2 cellular contexts compared by ENCODE assay signal in the genomic region with DNA sequence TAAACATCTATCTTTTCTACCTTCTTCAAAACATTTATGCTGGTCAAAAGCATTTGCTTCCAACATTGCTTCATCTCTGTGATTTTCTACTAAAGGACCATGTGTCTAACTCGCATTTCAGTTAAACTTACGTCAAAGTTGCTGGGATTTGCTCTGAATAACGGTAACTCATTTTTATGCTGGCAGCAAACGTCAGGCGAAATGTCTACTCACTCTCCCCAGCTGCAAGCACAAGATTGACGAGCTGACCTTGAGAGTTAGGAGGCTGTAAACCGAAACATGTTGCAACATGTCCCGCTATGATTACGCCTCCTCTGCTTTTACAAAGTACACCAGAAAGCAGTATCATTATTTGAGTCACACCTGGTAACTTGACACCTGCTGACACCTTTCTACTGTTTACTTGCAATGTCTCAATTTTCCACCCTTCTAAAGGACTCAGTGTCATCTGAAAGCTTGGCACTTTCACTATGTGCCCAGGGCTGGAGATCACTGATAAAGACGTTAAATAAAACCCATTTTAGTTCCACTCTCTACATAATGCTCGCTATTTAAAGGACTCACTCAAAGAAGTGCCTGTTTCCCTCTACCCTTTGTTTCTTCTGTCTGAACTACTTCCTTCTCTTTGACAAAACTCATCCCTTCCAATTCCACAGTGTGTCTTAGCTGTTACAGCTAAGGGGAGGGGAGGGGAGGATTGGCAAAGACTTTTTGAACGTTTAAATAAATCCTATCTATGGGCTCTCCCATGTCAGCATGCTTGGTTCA.
TF ChIP-seq lines count a peak whose summit lies in the region.

No MANE protein-coding gene starts in this region.

TF ChIP-seq in HEK293T, 16 proteins besides CTCF, POLR2A, EP300 and RAD21 (continued from another document):
- TF ChIP-seq, protein P1, sequence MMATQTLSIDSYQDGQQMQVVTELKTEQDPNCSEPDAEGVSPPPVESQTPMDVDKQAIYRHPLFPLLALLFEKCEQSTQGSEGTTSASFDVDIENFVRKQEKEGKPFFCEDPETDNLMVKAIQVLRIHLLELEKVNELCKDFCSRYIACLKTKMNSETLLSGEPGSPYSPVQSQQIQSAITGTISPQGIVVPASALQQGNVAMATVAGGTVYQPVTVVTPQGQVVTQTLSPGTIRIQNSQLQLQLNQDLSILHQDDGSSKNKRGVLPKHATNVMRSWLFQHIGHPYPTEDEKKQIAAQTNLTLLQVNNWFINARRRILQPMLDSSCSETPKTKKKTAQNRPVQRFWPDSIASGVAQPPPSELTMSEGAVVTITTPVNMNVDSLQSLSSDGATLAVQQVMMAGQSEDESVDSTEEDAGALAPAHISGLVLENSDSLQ (IDR thresholded peaks at IDR 0.05): peak; percentile 98
- TF ChIP-seq SP1 (IDR thresholded peaks at IDR 0.05): no peak
- peak; percentile 62; the same call in 1 of the 2 replicates for TF ChIP-seq ARNT (IDR thresholded peaks at IDR 0.05)
- peak; percentile 73; the same call in 1 of the 2 replicates for TF ChIP-seq LEF1 (IDR thresholded peaks at IDR 0.05; ENCODE audit: borderline replicate concordance)
- TF ChIP-seq NFRKB (IDR thresholded peaks at IDR 0.05): no peak
- no peak for TF ChIP-seq BHLHE40 (IDR thresholded peaks at IDR 0.05; ENCODE audit: borderline replicate concordance)
- peak; percentile 76 for TF ChIP-seq L3MBTL2 (conservative IDR thresholded peaks at IDR 0.05)
- no peak for TF ChIP-seq ZNF384 (IDR thresholded peaks at IDR 0.05)
- peak; percentile 99 for TF ChIP-seq CTBP1 (IDR thresholded peaks at IDR 0.05; ENCODE audit: borderline replicate concordance)
- TF ChIP-seq FOXK2 (IDR thresholded peaks at IDR 0.05): no peak
- no peak for TF ChIP-seq FOXM1 (IDR thresholded peaks at IDR 0.05; ENCODE audit: borderline replicate concordance)

TF ChIP-seq in H1, 55 proteins besides CTCF, POLR2A, EP300 and RAD21 (continued from another document):
- TF ChIP-seq, protein P2, sequence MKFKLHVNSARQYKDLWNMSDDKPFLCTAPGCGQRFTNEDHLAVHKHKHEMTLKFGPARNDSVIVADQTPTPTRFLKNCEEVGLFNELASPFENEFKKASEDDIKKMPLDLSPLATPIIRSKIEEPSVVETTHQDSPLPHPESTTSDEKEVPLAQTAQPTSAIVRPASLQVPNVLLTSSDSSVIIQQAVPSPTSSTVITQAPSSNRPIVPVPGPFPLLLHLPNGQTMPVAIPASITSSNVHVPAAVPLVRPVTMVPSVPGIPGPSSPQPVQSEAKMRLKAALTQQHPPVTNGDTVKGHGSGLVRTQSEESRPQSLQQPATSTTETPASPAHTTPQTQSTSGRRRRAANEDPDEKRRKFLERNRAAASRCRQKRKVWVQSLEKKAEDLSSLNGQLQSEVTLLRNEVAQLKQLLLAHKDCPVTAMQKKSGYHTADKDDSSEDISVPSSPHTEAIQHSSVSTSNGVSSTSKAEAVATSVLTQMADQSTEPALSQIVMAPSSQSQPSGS (IDR thresholded peaks at IDR 0.05; ENCODE audit: low read length): no peak
- TF ChIP-seq ASH2L (IDR thresholded peaks at IDR 0.05; ENCODE audit: low read length) (no peak), BCL11A (IDR thresholded peaks at IDR 0.05; ENCODE audit: low read depth in 2 of 2, low read length in 2 of 2) (no peak), CEBPB (IDR thresholded peaks at IDR 0.05; ENCODE audit: low read depth, low read length) (peak; percentile 74), GABPA (IDR thresholded peaks at IDR 0.05; ENCODE audit: borderline replicate concordance, insufficient read depth, low read length) (no peak), CHD7 (IDR thresholded peaks at IDR 0.05; ENCODE audit: insufficient replicate concordance, low read length) (no peak), NANOG (IDR thresholded peaks at IDR 0.05; ENCODE audit: insufficient read depth, low read depth, low read length, poor library complexity, severe bottlenecking) (no peak)
TF ChIP-seq in H1: peak in this region for 2.
